Comparison of ENCODE assay signal across 32 cellular contexts in genomic region chr7:101398631-101399289, GRCh38. TPM values are rescaled to one million over a fixed set of nuclear protein-coding genes. Genes with fewer than 3 reads are reported as not detected.
"Had no signal": no experiment of that assay in that cellular context is flagged by ENCODE, and none has a peak within 500 bp of the region (broad histone marks: within the 10 kb centered on the region; RNA-seq: fewer than 3 reads in every experiment).

No MANE protein-coding gene starts in this region.

- H3K9me3 ChIP-seq: SJSA1 had no signal

- DNase-seq: activated CD4-positive, alpha-beta memory T cell treated with anti-CD3 and anti-CD28 coated beads, Interleukin-2, amount 10 ng/mL, durations not matched to agents 7 days and 5 days; activated CD4-positive, alpha-beta T cell treated with anti-CD3 and anti-CD28 coated beads for 36 hours; activated CD4-positive, alpha-beta T cell treated with anti-CD3 and anti-CD28 coated beads, Interleukin-2, amount 50 U/mL, for 1 hour; activated CD4-positive, CD25-positive, alpha-beta regulatory T cell; activated gamma-delta T cell; activated naive CD4-positive, alpha-beta T cell treated with anti-CD3 and anti-CD28 coated beads for 36 hours; activated T-cell treated with anti-CD3 and anti-CD28 coated beads for 4 hours; activated T-cell treated with anti-CD3 and anti-CD28 coated beads, Interleukin-2, amount 50 U/mL, for 48 hours; amygdala; KG1; NCI-H1048; NCI-H146; NCI-H187 treated with DMSO at 0.1 percent for 48 hours; NCI-H2171; NCI-H2227 treated with DMSO at 0.1 percent for 48 hours; NCI-H446 treated with DMSO at 0.1 percent for 48 hours; NCI-H524 treated with DMSO at 0.1 percent for 48 hours; NCI-H82; SHP77; T-helper 9 cell had no signal

- H3K27ac ChIP-seq: SJSA1 had no signal

- H3K4me1 Mint-ChIP-seq: activated CD4-positive, alpha-beta memory T cell treated with anti-CD3 and anti-CD28 coated beads, Interleukin-2, amount 10 ng/mL, durations not matched to agents 7 days and 5 days; activated CD4-positive, alpha-beta T cell treated with anti-CD3 and anti-CD28 coated beads for 36 hours; activated T-helper 17 cell treated with anti-CD3 and anti-CD28 coated beads, Interleukin-2, amount 50 U/mL, for 72 hours; central memory CD8-positive, alpha-beta T cell had no signal

- H3K9me3 Mint-ChIP-seq: activated CD4-positive, alpha-beta memory T cell treated with anti-CD3 and anti-CD28 coated beads, Interleukin-2, amount 10 ng/mL, durations not matched to agents 7 days and 5 days; activated naive CD4-positive, alpha-beta T cell treated with anti-CD3 and anti-CD28 coated beads for 36 hours; activated T-helper 17 cell treated with anti-CD3 and anti-CD28 coated beads, Interleukin-2, amount 50 U/mL, for 72 hours; central memory CD8-positive, alpha-beta T cell; T-helper 1 cell treated with Interleukin-12 subunit alpha and Interleukin-12 subunit beta and Interleukin-4 antibody, amounts not matched to agents 30 μg/mL and 1 μg/mL, for 36 hours had no signal

- FAIRE-seq: astrocyte, RCC 7860, TTC549 had no signal

- H3K36me3 Mint-ChIP-seq: activated naive CD8-positive, alpha-beta T cell had no signal

- H3K27me3 ChIP-seq: SJSA1 had no signal

- ATAC-seq: activated CD4-positive, alpha-beta T cell treated with anti-CD3 and anti-CD28 coated beads for 36 hours; activated T-helper 17 cell treated with anti-CD3 and anti-CD28 coated beads, Interleukin-2, amount 50 U/mL, for 72 hours; SK-N-SH treated with all-trans-retinoic acid at 6 μM for 48 hours had no signal

- H3K4me3 Mint-ChIP-seq: activated CD4-positive, alpha-beta memory T cell treated with anti-CD3 and anti-CD28 coated beads, Interleukin-2, amount 10 ng/mL, durations not matched to agents 7 days and 5 days; activated CD4-positive, alpha-beta T cell treated with anti-CD3 and anti-CD28 coated beads for 36 hours; activated naive CD4-positive, alpha-beta T cell treated with anti-CD3 and anti-CD28 coated beads for 36 hours; activated naive CD8-positive, alpha-beta T cell; activated T-helper 17 cell treated with anti-CD3 and anti-CD28 coated beads, Interleukin-2, amount 50 U/mL, for 72 hours; brain; central memory CD8-positive, alpha-beta T cell; T-helper 1 cell treated with Interleukin-12 subunit alpha and Interleukin-12 subunit beta and Interleukin-4 antibody, amounts not matched to agents 30 μg/mL and 1 μg/mL, for 36 hours had no signal

- H3K27ac Mint-ChIP-seq: activated CD4-positive, alpha-beta memory T cell treated with anti-CD3 and anti-CD28 coated beads, Interleukin-2, amount 10 ng/mL, durations not matched to agents 7 days and 5 days; activated CD4-positive, alpha-beta T cell treated with anti-CD3 and anti-CD28 coated beads for 36 hours; activated naive CD4-positive, alpha-beta T cell treated with anti-CD3 and anti-CD28 coated beads for 36 hours; activated naive CD8-positive, alpha-beta T cell; activated T-helper 17 cell treated with anti-CD3 and anti-CD28 coated beads, Interleukin-2, amount 50 U/mL, for 72 hours; T-helper 1 cell treated with Interleukin-12 subunit alpha and Interleukin-12 subunit beta and Interleukin-4 antibody, amounts not matched to agents 30 μg/mL and 1 μg/mL, for 36 hours had no signal

- H3K36me3 ChIP-seq: SJSA1 had no signal

- H3K4me3 ChIP-seq: SJSA1 had no signal

RNA-seq across cellular contexts. Expression of gene COL26A1, which starts 36.1 kb away (rescaled TPM):
- total RNA-seq: activated CD4-positive, alpha-beta memory T cell treated with anti-CD3 and anti-CD28 coated beads, Interleukin-2, amount 10 ng/mL, durations not matched to agents 7 days and 5 days; activated CD4-positive, alpha-beta T cell treated with anti-CD3 and anti-CD28 coated beads for 36 hours; activated CD8-positive, alpha-beta memory T cell treated with anti-CD3 and anti-CD28 coated beads for 36 hours; activated naive CD4-positive, alpha-beta T cell treated with anti-CD3 and anti-CD28 coated beads for 36 hours; activated T-helper 17 cell treated with anti-CD3 and anti-CD28 coated beads, Interleukin-2, amount 50 U/mL, for 72 hours; LHCN-M2; SJSA1 had no signal
